Comparison of ENCODE assay signal across 12 cellular contexts in genomic region chr11:129973809-129974208, GRCh38. TPM values are rescaled to one million over a fixed set of nuclear protein-coding genes. Genes with fewer than 3 reads are reported as not detected.
DNase-seq lines count a peak whose midpoint lies in the region; ATAC-seq and TF ChIP-seq lines count a peak whose summit lies in the region.
"Had no signal": no experiment of that assay in that cellular context is flagged by ENCODE, and none has a peak within 500 bp of the region (broad histone marks: within the 10 kb centered on the region; RNA-seq: fewer than 3 reads in every experiment).

No MANE protein-coding gene starts in this region.

- TF ChIP-seq CTCF in omental fat pad (IDR thresholded peaks at IDR 0.05), result no peak

- H3K36me3 Mint-ChIP-seq in activated T-helper 17 cell treated with anti-CD3 and anti-CD28 coated beads, Interleukin-2, amount 50 U/mL, for 72 hours (ENCODE audit: low read depth), result peaks cover 5% of the 10 kb centered on the region
- H3K36me3 Mint-ChIP-seq in T-helper 17 cell (ENCODE audit: low read depth), result peaks cover 4% of the 10 kb centered on the region

- H3K4me1 Mint-ChIP-seq in activated T-helper 17 cell treated with anti-CD3 and anti-CD28 coated beads, Interleukin-2, amount 50 U/mL, for 72 hours, result peaks cover 6% of the 10 kb centered on the region
- peaks cover 20% of the 10 kb centered on the region for H3K4me1 Mint-ChIP-seq in T-helper 17 cell

- in situ Hi-C loops in G401 (cut with HindIII; ENCODE audit: low sequenced_read_pairs), result no loop called here

- H3K9me3 ChIP-seq in T-helper 17 cell (ENCODE audit: control insufficient read depth, low read length, poor library complexity, severe bottlenecking), result no peaks in the 10 kb centered on the region
- H3K9me3 ChIP-seq: spleen had no signal

- no peak overlapping the region for H3K4me3 Mint-ChIP-seq in activated T-helper 17 cell treated with anti-CD3 and anti-CD28 coated beads, Interleukin-2, amount 50 U/mL, for 72 hours
- no peak overlapping the region for H3K4me3 Mint-ChIP-seq in T-helper 17 cell

- H3K27ac Mint-ChIP-seq in activated T-helper 17 cell treated with anti-CD3 and anti-CD28 coated beads, Interleukin-2, amount 50 U/mL, for 72 hours, result peak overlapping the region; percentile 2
- no peak overlapping the region for H3K27ac Mint-ChIP-seq in T-helper 17 cell

- DNase-seq in G401 (ENCODE audit: low spot score) (peak; percentile 51), iPS DF 19.7 (ENCODE audit: low read depth, low spot score) (peak; percentile 42), omental fat pad (ENCODE audit: low spot score) (no peak), NCI-H748 (lab: John Stamatoyannopoulos, UW; ENCODE audit: unreplicated experiment) (no peak), T-helper 17 cell (no peak)
- DNase-seq: mammary epithelial cell, NCI-H2171, spleen, substantia nigra had no signal

- H3K9me3 Mint-ChIP-seq in activated T-helper 17 cell treated with anti-CD3 and anti-CD28 coated beads, Interleukin-2, amount 50 U/mL, for 72 hours, result no peaks in the 10 kb centered on the region

- no peaks in the 10 kb centered on the region for H3K27me3 Mint-ChIP-seq in activated T-helper 17 cell treated with anti-CD3 and anti-CD28 coated beads, Interleukin-2, amount 50 U/mL, for 72 hours
- H3K27me3 Mint-ChIP-seq in T-helper 17 cell, result no peaks in the 10 kb centered on the region

- ATAC-seq in activated T-helper 17 cell treated with anti-CD3 and anti-CD28 coated beads, Interleukin-2, amount 50 U/mL, for 72 hours (replicated peaks), result no peak
- peak; percentile 68 for ATAC-seq in omental fat pad (ENCODE audit: low FRiP score)
- ATAC-seq in HG03571 (IDR thresholded peaks at IDR 0.05; ENCODE audit: unreplicated experiment), result no peak
- no peak for ATAC-seq in GM19455 (IDR thresholded peaks at IDR 0.05; ENCODE audit: unreplicated experiment)
- no peak for ATAC-seq in T-helper 17 cell

RNA-seq across cellular contexts. Expression of gene PRDM10, which starts 28.8 kb away (rescaled TPM):
- 3.0 and 5.6 TPM in 2 replicates for total RNA-seq in G401 (2014; rRNA removed; shearing (Covaris generic))
- total RNA-seq in activated T-helper 17 cell treated with anti-CD3 and anti-CD28 coated beads, Interleukin-2, amount 50 U/mL, for 72 hours, result 10 to 100 TPM; 12.2 to 16.6 TPM
- total RNA-seq in omental fat pad, result 10 to 100 TPM in 1 of 4 donors, 1 to 10 TPM in 3; 7.2 to 13.4 (median 8.1) TPM
- 10 to 100 TPM; 11.6 to 12.2 TPM for total RNA-seq in T-helper 17 cell

Comparison
In these comparisons a context has a peak if more than half of its experiments do, and no peak if none do; other contexts are left out.
1. DNase-seq: peak in G401 (single experiment) and iPS DF 19.7 (single experiment); none in omental fat pad (single experiment), NCI-H748 (single experiment) and T-helper 17 cell (0 of 3).